30 cellular contexts compared by ENCODE assay signal in the genomic region with DNA sequence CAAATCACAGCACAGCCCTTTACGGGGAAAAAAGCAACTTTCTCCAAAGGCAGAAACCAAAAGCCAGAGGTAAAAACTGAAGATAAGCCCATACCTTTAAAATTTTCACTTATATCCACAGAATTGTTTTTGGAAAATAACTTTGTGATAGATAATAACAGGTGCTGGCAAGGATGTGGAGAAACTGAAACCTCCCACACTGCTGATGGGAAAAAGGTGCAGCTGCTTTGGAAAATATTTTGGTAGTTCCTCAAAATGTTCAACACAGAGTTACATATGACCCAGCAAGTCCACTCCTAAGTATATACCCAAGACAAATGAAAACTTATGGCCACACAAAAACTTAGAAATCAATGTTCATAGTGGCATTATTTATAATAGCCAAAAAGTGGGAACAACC. TPM values are rescaled to one million over a fixed set of nuclear protein-coding genes. Genes with fewer than 3 reads are reported as not detected.
"Had no signal": no experiment of that assay in that cellular context is flagged by ENCODE, and none has a peak within 500 bp of the region (broad histone marks: within the 10 kb centered on the region; RNA-seq: fewer than 3 reads in every experiment).

No MANE protein-coding gene starts in this region.

- H3K9me3 ChIP-seq: ascending aorta, Peyer's patch had no signal

- H3K4me3 ChIP-seq: ascending aorta, cardiac muscle cell, Peyer's patch had no signal

- H3K4me1 ChIP-seq: ascending aorta, Peyer's patch had no signal

- DNase-seq: activated CD4-positive, alpha-beta memory T cell treated with anti-CD3 and anti-CD28 coated beads for 36 hours; activated CD4-positive, alpha-beta T cell treated with anti-CD3 and anti-CD28 coated beads for 36 hours; activated CD4-positive, alpha-beta T cell treated with anti-CD3 and anti-CD28 coated beads, Interleukin-2, amount 10 ng/mL, durations not matched to agents 7 days and 5 days; activated CD8-positive, alpha-beta memory T cell treated with anti-CD3 and anti-CD28 coated beads, Interleukin-2, amount 50 U/mL, for 4 hours; activated naive CD8-positive, alpha-beta T cell treated with anti-CD3 and anti-CD28 coated beads, Interleukin-2, amount 10 ng/mL, durations not matched to agents 7 days and 5 days; activated T-cell treated with anti-CD3 and anti-CD28 coated beads for 4 hours; activated T-cell treated with anti-CD3 and anti-CD28 coated beads, Interleukin-2, amount 50 U/mL, for 4 hours; amygdala; Kasumi-1; KBM-7; MM.1S; MV-4-11; NCI-H1092; NCI-H1436 treated with DMSO at 0.1 percent for 48 hours; NCI-H1694 treated with DMSO at 0.1 percent for 48 hours; NCI-H2029; NCI-H510A; NCI-H526; NCI-H748 treated with DMSO at 0.1 percent for 48 hours; NK-92 treated with Interleukin-12 subunit alpha and Interleukin-12 subunit beta, amount 100 ng/mL, for 24 hours; PC-3; Peyer's patch; SIG-M5; T1000 had no signal

- H3K27ac ChIP-seq: ascending aorta, cardiac muscle cell, Peyer's patch, RWPE1 had no signal

- H3K27me3 ChIP-seq: ascending aorta, cardiac muscle cell, Peyer's patch had no signal

RNA-seq across cellular contexts. Expression of a gene that starts 28.3 kb away (rescaled TPM):
- total RNA-seq: activated CD4-positive, alpha-beta memory T cell treated with anti-CD3 and anti-CD28 coated beads for 36 hours; activated CD4-positive, alpha-beta T cell treated with anti-CD3 and anti-CD28 coated beads for 36 hours; activated CD4-positive, alpha-beta T cell treated with anti-CD3 and anti-CD28 coated beads, Interleukin-2, amount 10 ng/mL, durations not matched to agents 7 days and 5 days; activated naive CD8-positive, alpha-beta T cell treated with anti-CD3 and anti-CD28 coated beads, Interleukin-2, amount 10 ng/mL, durations not matched to agents 7 days and 5 days; activated T-cell treated with anti-CD3 and anti-CD28 coated beads, Interleukin-2, amount 50 U/mL, for 4 hours; activated T-helper 1 cell treated with anti-CD3 and anti-CD28 coated beads, Interleukin-12 subunit alpha, Interleukin-12 subunit beta, Interleukin-2, Interleukin-4 antibody, amounts not matched to agents 30 ng/mL and 10 ng/mL and 1 ng/mL, durations not matched to agents 14 hours and 24 hours and 36 hours; Peyer's patch; T-helper 1 cell treated with Interleukin-12 subunit alpha and Interleukin-12 subunit beta and Interleukin-4 antibody, amounts not matched to agents 30 ng/mL and 1 ng/mL, for 36 hours; T-helper 2 cell treated with Interferon-gamma antibody and Interleukin-4, amounts not matched to agents 100 ng/mL and 5 ng/mL, for 36 hours had no signal

RNA-seq across cellular contexts. Expression of a gene that starts 39.3 kb away (rescaled TPM):
- total RNA-seq: activated CD4-positive, alpha-beta memory T cell treated with anti-CD3 and anti-CD28 coated beads for 36 hours; activated CD4-positive, alpha-beta T cell treated with anti-CD3 and anti-CD28 coated beads for 36 hours; activated CD4-positive, alpha-beta T cell treated with anti-CD3 and anti-CD28 coated beads, Interleukin-2, amount 10 ng/mL, durations not matched to agents 7 days and 5 days; activated naive CD8-positive, alpha-beta T cell treated with anti-CD3 and anti-CD28 coated beads, Interleukin-2, amount 10 ng/mL, durations not matched to agents 7 days and 5 days; activated T-cell treated with anti-CD3 and anti-CD28 coated beads, Interleukin-2, amount 50 U/mL, for 4 hours; activated T-helper 1 cell treated with anti-CD3 and anti-CD28 coated beads, Interleukin-12 subunit alpha, Interleukin-12 subunit beta, Interleukin-2, Interleukin-4 antibody, amounts not matched to agents 30 ng/mL and 10 ng/mL and 1 ng/mL, durations not matched to agents 14 hours and 24 hours and 36 hours; ascending aorta; cardiac muscle cell; PC-3; Peyer's patch; T-helper 1 cell treated with Interleukin-12 subunit alpha and Interleukin-12 subunit beta and Interleukin-4 antibody, amounts not matched to agents 30 ng/mL and 1 ng/mL, for 36 hours; T-helper 2 cell treated with Interferon-gamma antibody and Interleukin-4, amounts not matched to agents 100 ng/mL and 5 ng/mL, for 36 hours had no signal
